1 cellular context compared by ENCODE assay signal in the genomic region with DNA sequence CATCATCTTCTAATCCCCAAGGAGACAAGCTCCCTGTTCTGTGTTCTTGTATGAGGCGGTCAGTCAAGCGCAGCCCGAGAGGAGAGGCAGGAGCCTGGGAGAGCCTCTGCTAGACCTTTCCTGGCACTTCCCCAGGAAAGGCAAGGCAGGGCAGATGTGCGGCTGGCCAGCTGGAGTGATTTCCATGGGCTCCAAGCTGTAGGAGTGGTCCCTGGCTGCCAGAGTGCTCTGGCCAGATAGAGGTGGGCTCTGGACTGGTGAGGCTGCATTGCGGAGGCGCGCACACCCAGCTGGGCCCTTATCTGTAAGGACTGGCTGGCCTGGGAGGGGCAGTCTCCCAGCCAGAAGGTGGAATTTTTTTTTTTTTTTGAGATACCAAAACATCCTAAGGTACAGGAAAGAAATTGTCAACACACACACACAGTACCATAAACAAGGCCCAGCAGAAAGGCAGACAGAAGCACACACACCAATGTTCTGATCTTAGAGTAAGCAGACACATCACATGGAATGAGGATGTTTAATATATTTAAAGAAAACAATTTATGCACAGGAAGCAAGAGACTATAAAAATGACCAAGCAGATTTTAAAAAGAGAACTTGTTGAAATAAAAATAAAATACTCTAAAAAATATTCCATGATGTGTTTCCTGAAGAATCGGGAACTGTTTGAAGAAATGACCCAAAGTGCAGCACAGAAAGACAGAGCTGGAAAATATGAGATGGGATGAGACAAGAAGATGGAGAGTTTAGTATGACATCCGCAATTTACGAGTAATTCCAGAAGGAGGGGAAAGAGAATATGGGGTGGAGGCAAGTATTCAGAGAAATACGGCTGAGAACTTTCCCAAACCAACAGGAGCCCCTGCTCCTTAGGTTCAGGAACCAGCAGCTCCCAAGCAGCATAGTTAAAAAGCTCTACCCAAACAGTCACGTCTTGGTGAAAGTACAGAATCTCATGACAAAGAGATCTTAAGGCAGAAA.
A peak's percentile ranks its signal among the peaks of the same experiment; 100 is the strongest.
TF ChIP-seq lines count a peak whose summit lies in the region.

No MANE protein-coding gene starts in this region.

TF ChIP-seq in K562, 482 proteins besides CTCF, POLR2A, EP300 and RAD21 (continued from another document and continues in another):
- TF ChIP-seq, protein P1, sequence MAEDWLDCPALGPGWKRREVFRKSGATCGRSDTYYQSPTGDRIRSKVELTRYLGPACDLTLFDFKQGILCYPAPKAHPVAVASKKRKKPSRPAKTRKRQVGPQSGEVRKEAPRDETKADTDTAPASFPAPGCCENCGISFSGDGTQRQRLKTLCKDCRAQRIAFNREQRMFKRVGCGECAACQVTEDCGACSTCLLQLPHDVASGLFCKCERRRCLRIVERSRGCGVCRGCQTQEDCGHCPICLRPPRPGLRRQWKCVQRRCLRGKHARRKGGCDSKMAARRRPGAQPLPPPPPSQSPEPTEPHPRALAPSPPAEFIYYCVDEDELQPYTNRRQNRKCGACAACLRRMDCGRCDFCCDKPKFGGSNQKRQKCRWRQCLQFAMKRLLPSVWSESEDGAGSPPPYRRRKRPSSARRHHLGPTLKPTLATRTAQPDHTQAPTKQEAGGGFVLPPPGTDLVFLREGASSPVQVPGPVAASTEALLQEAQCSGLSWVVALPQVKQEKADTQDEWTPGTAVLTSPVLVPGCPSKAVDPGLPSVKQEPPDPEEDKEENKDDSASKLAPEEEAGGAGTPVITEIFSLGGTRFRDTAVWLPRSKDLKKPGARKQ (CRISPR knock-in tag; IDR thresholded peaks at IDR 0.05): no peak
- TF ChIP-seq, protein P2, sequence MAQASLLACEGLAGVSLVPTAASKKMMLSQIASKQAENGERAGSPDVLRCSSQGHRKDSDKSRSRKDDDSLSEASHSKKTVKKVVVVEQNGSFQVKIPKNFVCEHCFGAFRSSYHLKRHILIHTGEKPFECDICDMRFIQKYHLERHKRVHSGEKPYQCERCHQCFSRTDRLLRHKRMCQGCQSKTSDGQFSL (CRISPR knock-in tag; IDR thresholded peaks at IDR 0.05): peak; percentile 65; the same call in 1 of the 2 replicates
- TF ChIP-seq, protein P2 (tag; IDR thresholded peaks at IDR 0.05): peak in 1 of 2 experiments; percentile 79; a peak in 2 of 4 replicates
- TF ChIP-seq JUNB (CRISPR knock-in tag; conservative IDR thresholded peaks at IDR 0.05): no peak
- no peak for TF ChIP-seq ZNF717 (CRISPR knock-in tag; IDR thresholded peaks at IDR 0.05)
- TF ChIP-seq CCAR2 (IDR thresholded peaks at IDR 0.05; ENCODE audit: low read depth, low read length): no peak
- TF ChIP-seq KDM2B (CRISPR knock-in tag; IDR thresholded peaks at IDR 0.05): 0 out of 2 replicates have a peak, but pooled peaks have one; percentile 44
- 0 out of 2 replicates have a peak, but pooled peaks have one; percentile 39 for TF ChIP-seq SP1 (CRISPR knock-in tag; IDR thresholded peaks at IDR 0.05)
- TF ChIP-seq MCM5 (IDR thresholded peaks at IDR 0.05; ENCODE audit: low read depth): no peak
- TF ChIP-seq RNF2 (IDR thresholded peaks at IDR 0.05): peak; percentile 59; the same call in 1 of the 2 replicates
- TF ChIP-seq ZNF324 (CRISPR knock-in tag; IDR thresholded peaks at IDR 0.05): no peak
- no peak for TF ChIP-seq PRPF4 (IDR thresholded peaks at IDR 0.05; ENCODE audit: insufficient read depth, low read depth, low read length, poor library complexity, severe bottlenecking)
- TF ChIP-seq, protein P3, sequence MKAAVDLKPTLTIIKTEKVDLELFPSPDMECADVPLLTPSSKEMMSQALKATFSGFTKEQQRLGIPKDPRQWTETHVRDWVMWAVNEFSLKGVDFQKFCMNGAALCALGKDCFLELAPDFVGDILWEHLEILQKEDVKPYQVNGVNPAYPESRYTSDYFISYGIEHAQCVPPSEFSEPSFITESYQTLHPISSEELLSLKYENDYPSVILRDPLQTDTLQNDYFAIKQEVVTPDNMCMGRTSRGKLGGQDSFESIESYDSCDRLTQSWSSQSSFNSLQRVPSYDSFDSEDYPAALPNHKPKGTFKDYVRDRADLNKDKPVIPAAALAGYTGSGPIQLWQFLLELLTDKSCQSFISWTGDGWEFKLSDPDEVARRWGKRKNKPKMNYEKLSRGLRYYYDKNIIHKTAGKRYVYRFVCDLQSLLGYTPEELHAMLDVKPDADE (conservative IDR thresholded peaks at IDR 0.05; ENCODE audit: control insufficient read depth, low read depth, low read length): peak; percentile 88
- TF ChIP-seq RB1 (IDR thresholded peaks at IDR 0.05; ENCODE audit: low read depth): peak; percentile 14; the same call in 1 of the 2 replicates
- no peak for TF ChIP-seq NFRKB (IDR thresholded peaks at IDR 0.05; ENCODE audit: low read depth)
- peak; percentile 67; the same call in 1 of the 2 replicates for TF ChIP-seq FOXJ2 (tag; IDR thresholded peaks at IDR 0.05)
- TF ChIP-seq ZNF75A (CRISPR knock-in tag; IDR thresholded peaks at IDR 0.05): no peak
- no peak for TF ChIP-seq ZNF3 (CRISPR knock-in tag; IDR thresholded peaks at IDR 0.05)
- no peak for TF ChIP-seq ZNF766 (CRISPR knock-in tag; conservative IDR thresholded peaks at IDR 0.05)
- TF ChIP-seq HDAC6 (IDR thresholded peaks at IDR 0.05; ENCODE audit: low read depth, low read length): no peak
- no peak for TF ChIP-seq HNRNPL (IDR thresholded peaks at IDR 0.05; ENCODE audit: low read depth, low read length)
- no peak for TF ChIP-seq CBX2 (IDR thresholded peaks at IDR 0.05; ENCODE audit: insufficient read depth, low read length, poor library complexity, severe bottlenecking)
- TF ChIP-seq YY1 (IDR thresholded peaks at IDR 0.05; ENCODE audit: borderline replicate concordance in 1 of 3, control insufficient read depth in 1 of 3, extremely low read depth in 1 of 3, insufficient read depth in 3 of 3, insufficient read length in 1 of 3, insufficient replicate concordance in 2 of 3, low read depth in 1 of 3, low read length in 2 of 3): peak in 1 of 3 experiments; percentile 20
- TF ChIP-seq SMARCA4 (IDR thresholded peaks at IDR 0.05): peak; percentile 90
- TF ChIP-seq, protein P4, sequence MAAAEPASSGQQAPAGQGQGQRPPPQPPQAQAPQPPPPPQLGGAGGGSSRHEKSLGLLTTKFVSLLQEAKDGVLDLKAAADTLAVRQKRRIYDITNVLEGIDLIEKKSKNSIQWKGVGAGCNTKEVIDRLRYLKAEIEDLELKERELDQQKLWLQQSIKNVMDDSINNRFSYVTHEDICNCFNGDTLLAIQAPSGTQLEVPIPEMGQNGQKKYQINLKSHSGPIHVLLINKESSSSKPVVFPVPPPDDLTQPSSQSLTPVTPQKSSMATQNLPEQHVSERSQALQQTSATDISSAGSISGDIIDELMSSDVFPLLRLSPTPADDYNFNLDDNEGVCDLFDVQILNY (CRISPR knock-in tag; IDR thresholded peaks at IDR 0.05): no peak
- no peak for TF ChIP-seq U2AF2 (optimal IDR thresholded peaks at IDR 0.05; ENCODE audit: low read depth, low read length)
- TF ChIP-seq, protein P5, sequence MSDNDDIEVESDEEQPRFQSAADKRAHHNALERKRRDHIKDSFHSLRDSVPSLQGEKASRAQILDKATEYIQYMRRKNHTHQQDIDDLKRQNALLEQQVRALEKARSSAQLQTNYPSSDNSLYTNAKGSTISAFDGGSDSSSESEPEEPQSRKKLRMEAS (CRISPR knock-in tag; IDR thresholded peaks at IDR 0.05): peak; percentile 49; the same call in 1 of the 2 replicates
- TF ChIP-seq, protein P6, sequence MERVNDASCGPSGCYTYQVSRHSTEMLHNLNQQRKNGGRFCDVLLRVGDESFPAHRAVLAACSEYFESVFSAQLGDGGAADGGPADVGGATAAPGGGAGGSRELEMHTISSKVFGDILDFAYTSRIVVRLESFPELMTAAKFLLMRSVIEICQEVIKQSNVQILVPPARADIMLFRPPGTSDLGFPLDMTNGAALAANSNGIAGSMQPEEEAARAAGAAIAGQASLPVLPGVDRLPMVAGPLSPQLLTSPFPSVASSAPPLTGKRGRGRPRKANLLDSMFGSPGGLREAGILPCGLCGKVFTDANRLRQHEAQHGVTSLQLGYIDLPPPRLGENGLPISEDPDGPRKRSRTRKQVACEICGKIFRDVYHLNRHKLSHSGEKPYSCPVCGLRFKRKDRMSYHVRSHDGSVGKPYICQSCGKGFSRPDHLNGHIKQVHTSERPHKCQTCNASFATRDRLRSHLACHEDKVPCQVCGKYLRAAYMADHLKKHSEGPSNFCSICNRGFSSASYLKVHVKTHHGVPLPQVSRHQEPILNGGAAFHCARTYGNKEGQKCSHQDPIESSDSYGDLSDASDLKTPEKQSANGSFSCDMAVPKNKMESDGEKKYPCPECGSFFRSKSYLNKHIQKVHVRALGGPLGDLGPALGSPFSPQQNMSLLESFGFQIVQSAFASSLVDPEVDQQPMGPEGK (CRISPR knock-in tag; IDR thresholded peaks at IDR 0.05; ENCODE audit: borderline replicate concordance): no peak
- TF ChIP-seq CTBP1 (IDR thresholded peaks at IDR 0.05; ENCODE audit: borderline replicate concordance): peak; percentile 76; the same call in 1 of the 2 replicates
- TF ChIP-seq, protein P7, sequence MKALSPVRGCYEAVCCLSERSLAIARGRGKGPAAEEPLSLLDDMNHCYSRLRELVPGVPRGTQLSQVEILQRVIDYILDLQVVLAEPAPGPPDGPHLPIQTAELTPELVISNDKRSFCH (CRISPR knock-in tag; IDR thresholded peaks at IDR 0.05): no peak
- TF ChIP-seq, protein P7 (tag; IDR thresholded peaks at IDR 0.05): no peak
- TF ChIP-seq, protein P8, sequence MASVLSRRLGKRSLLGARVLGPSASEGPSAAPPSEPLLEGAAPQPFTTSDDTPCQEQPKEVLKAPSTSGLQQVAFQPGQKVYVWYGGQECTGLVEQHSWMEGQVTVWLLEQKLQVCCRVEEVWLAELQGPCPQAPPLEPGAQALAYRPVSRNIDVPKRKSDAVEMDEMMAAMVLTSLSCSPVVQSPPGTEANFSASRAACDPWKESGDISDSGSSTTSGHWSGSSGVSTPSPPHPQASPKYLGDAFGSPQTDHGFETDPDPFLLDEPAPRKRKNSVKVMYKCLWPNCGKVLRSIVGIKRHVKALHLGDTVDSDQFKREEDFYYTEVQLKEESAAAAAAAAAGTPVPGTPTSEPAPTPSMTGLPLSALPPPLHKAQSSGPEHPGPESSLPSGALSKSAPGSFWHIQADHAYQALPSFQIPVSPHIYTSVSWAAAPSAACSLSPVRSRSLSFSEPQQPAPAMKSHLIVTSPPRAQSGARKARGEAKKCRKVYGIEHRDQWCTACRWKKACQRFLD (CRISPR knock-in tag; IDR thresholded peaks at IDR 0.05): peak; percentile 88; the same call in 1 of the 2 replicates
- peak in 1 of 2 experiments; percentile 51; a peak in 1 of 4 replicates for TF ChIP-seq KDM1A (IDR thresholded peaks at IDR 0.05)
- TF ChIP-seq MTA3 (IDR thresholded peaks at IDR 0.05; ENCODE audit: borderline replicate concordance): peak; percentile 84
- TF ChIP-seq, protein P9, sequence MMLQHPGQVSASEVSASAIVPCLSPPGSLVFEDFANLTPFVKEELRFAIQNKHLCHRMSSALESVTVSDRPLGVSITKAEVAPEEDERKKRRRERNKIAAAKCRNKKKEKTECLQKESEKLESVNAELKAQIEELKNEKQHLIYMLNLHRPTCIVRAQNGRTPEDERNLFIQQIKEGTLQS (IDR thresholded peaks at IDR 0.05): no peak
- TF ChIP-seq, protein P9 (CRISPR knock-in tag; conservative IDR thresholded peaks at IDR 0.05): no peak
- TF ChIP-seq NR3C1 (CRISPR knock-in tag; IDR thresholded peaks at IDR 0.05): no peak
- TF ChIP-seq ZC3H4 (CRISPR knock-in tag; IDR thresholded peaks at IDR 0.05; ENCODE audit: borderline replicate concordance): no peak
- no peak for TF ChIP-seq HEY1 (CRISPR knock-in tag; IDR thresholded peaks at IDR 0.05; ENCODE audit: borderline replicate concordance)
- TF ChIP-seq NFE2L1 (tag; IDR thresholded peaks at IDR 0.05; ENCODE audit: borderline replicate concordance, low read depth): no peak
- TF ChIP-seq HSF4 (CRISPR knock-in tag; IDR thresholded peaks at IDR 0.05; ENCODE audit: borderline replicate concordance): no peak
- TF ChIP-seq, protein P10, sequence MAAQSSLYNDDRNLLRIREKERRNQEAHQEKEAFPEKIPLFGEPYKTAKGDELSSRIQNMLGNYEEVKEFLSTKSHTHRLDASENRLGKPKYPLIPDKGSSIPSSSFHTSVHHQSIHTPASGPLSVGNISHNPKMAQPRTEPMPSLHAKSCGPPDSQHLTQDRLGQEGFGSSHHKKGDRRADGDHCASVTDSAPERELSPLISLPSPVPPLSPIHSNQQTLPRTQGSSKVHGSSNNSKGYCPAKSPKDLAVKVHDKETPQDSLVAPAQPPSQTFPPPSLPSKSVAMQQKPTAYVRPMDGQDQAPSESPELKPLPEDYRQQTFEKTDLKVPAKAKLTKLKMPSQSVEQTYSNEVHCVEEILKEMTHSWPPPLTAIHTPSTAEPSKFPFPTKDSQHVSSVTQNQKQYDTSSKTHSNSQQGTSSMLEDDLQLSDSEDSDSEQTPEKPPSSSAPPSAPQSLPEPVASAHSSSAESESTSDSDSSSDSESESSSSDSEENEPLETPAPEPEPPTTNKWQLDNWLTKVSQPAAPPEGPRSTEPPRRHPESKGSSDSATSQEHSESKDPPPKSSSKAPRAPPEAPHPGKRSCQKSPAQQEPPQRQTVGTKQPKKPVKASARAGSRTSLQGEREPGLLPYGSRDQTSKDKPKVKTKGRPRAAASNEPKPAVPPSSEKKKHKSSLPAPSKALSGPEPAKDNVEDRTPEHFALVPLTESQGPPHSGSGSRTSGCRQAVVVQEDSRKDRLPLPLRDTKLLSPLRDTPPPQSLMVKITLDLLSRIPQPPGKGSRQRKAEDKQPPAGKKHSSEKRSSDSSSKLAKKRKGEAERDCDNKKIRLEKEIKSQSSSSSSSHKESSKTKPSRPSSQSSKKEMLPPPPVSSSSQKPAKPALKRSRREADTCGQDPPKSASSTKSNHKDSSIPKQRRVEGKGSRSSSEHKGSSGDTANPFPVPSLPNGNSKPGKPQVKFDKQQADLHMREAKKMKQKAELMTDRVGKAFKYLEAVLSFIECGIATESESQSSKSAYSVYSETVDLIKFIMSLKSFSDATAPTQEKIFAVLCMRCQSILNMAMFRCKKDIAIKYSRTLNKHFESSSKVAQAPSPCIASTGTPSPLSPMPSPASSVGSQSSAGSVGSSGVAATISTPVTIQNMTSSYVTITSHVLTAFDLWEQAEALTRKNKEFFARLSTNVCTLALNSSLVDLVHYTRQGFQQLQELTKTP (IDR thresholded peaks at IDR 0.05; ENCODE audit: low read depth in 1 of 2, partially characterized antibody in 2 of 2): peak in 1 of 2 experiments; percentile 52
- 0 out of 2 replicates have a peak, but pooled peaks have one; percentile 15 for TF ChIP-seq ERF (CRISPR knock-in tag; IDR thresholded peaks at IDR 0.05)
- TF ChIP-seq RBBP5 (IDR thresholded peaks at IDR 0.05; ENCODE audit: borderline replicate concordance, insufficient read depth, low read length, poor library complexity, severe bottlenecking): no peak
- peak; percentile 75; the same call in 1 of the 2 replicates for TF ChIP-seq FOXM1 (IDR thresholded peaks at IDR 0.05; ENCODE audit: low read depth)
- TF ChIP-seq FOXM1 (CRISPR knock-in tag; IDR thresholded peaks at IDR 0.05; ENCODE audit: low read depth): no peak
- TF ChIP-seq ZKSCAN3 (CRISPR knock-in tag; IDR thresholded peaks at IDR 0.05): no peak
